Comparison of ENCODE assay signal across 8 cellular contexts in the genomic region with DNA sequence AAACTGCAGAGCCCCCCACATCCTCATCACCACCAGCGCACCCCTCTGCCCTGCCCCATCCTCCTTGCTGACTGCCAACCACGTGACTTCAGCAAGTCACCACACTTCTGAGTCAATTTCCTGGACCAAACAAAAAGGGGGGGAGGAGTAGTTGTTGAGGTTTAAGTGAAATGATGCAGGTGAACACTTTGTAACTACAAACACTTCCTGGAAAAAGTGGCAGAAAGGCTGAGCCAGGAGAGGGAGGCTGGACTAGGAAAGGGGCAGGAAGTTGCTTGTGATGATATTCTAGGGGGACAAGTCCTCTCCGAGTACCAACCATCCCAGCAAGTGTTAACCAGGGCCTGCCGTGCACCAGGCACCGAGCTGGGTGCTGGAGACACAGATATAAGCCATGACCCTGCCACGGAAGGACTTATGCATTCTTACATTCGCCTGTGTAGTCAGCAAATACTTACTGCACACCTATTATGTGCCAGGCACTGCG.
DNase-seq lines count a peak whose midpoint lies in the region; ATAC-seq and TF ChIP-seq lines count a peak whose summit lies in the region.

No MANE protein-coding gene starts in this region.

- H3K4me1 ChIP-seq in esophagus squamous epithelium (peaks cover 0 to 30% (median 12%) of the 10 kb centered on the region in 3 donors), A673 (ENCODE audit: insufficient read depth, low read length, poor library complexity, severe bottlenecking) (peaks cover 6% of the 10 kb centered on the region)

- peak; percentile 58 for ATAC-seq in GM19452 (IDR thresholded peaks at IDR 0.05; ENCODE audit: unreplicated experiment)

- CTCF ChIA-PET in A673 (lab: Charles Lee): no interaction called here

- H3K9me3 ChIP-seq in esophagus squamous epithelium (no peaks in the 10 kb centered on the region), A673 (ENCODE audit: low read depth, low read length, poor library complexity, severe bottlenecking) (no peaks in the 10 kb centered on the region)

- TF ChIP-seq POLR2A in esophagus squamous epithelium (IDR thresholded peaks at IDR 0.05) (peak in 1 of 4 donors; percentile 25), erythroblast (IDR thresholded peaks at IDR 0.05; ENCODE audit: low read length) (no peak)

- POLR2A ChIA-PET in A673 (lab: Charles Lee; ENCODE audit: low non-redundant PET): no interaction called here

- WGBS in esophagus squamous epithelium, 2 donors: 30 to 39% methylated on average over 8 of the region's 8 CpGs

- BruUV-seq in A673 (replicated peaks; lab: Mats Ljungman, UMichigan): no TSS peak

- intact Hi-C loops in esophagus squamous epithelium (cut with DNase I) (no loop called here), A673 (cut with micrococcal nuclease; ENCODE audit: unreplicated experiment) (no loop called here)

- no peak for TF ChIP-seq CTCF in esophagus squamous epithelium (IDR thresholded peaks at IDR 0.05)
- TF ChIP-seq CTCF in A673 (conservative IDR thresholded peaks at IDR 0.05; ENCODE audit: low read depth, low read length): no peak

- DNase-seq in NCI-H146 treated with DMSO at 0.1 percent for 48 hours (lab: John Stamatoyannopoulos, UW; ENCODE audit: unreplicated experiment): peak; percentile 21
- DNase-seq in activated CD8-positive, alpha-beta memory T cell treated with anti-CD3 and anti-CD28 coated beads, Interleukin-2, amount 50 U/mL, for 24 hours (ENCODE audit: extremely low read depth): peak; percentile 57
- DNase-seq in esophagus squamous epithelium (lab: John Stamatoyannopoulos, UW): no peak
- peak; percentile 55 for DNase-seq in stimulated activated CD4-positive, alpha-beta T cell treated with anti-CD3 and anti-CD28 coated beads, Interleukin-4, amount 100 ng/mL, for 1 hour
- DNase-seq in A673 (ENCODE audit: low spot score): no peak
- no peak for DNase-seq in NCI-H524 treated with DMSO at 0.1 percent for 48 hours (lab: John Stamatoyannopoulos, UW)
- DNase-seq in erythroblast (lab: John Stamatoyannopoulos, UW): no peak

- H3K4me3 ChIP-seq in esophagus squamous epithelium: peak overlapping the region in 1 of 4 donors; percentile 12
- no peak overlapping the region for H3K4me3 ChIP-seq in A673 (ENCODE audit: low read depth, low read length, poor library complexity, severe bottlenecking)

- no peaks in the 10 kb centered on the region for H3K36me3 ChIP-seq in esophagus squamous epithelium
- H3K36me3 ChIP-seq in A673 (ENCODE audit: insufficient read depth, low read length, poor library complexity, severe bottlenecking): no peaks in the 10 kb centered on the region

- H3K27ac ChIP-seq in esophagus squamous epithelium: peak overlapping the region; percentile 11 to 78 (median 43)
- H3K27ac ChIP-seq in A673 (ENCODE audit: low read depth, low read length, poor library complexity, severe bottlenecking): no peak overlapping the region

- H3K27me3 ChIP-seq in esophagus squamous epithelium (no peaks in the 10 kb centered on the region), A673 (replicated peaks; ENCODE audit: insufficient read depth, low read depth, low read length, poor library complexity) (no peaks in the 10 kb centered on the region)

Comparison
In these comparisons a context has a peak if more than half of its experiments do, and no peak if none do; other contexts are left out.
1. DNase-seq: peak in NCI-H146 treated with DMSO at 0.1 percent for 48 hours (single experiment), activated CD8-positive, alpha-beta memory T cell treated with anti-CD3 and anti-CD28 coated beads, Interleukin-2, amount 50 U/mL, for 24 hours (single experiment) and stimulated activated CD4-positive, alpha-beta T cell treated with anti-CD3 and anti-CD28 coated beads, Interleukin-4, amount 100 ng/mL, for 1 hour (single experiment); none in esophagus squamous epithelium (single experiment), A673 (single experiment), NCI-H524 treated with DMSO at 0.1 percent for 48 hours (single experiment) and erythroblast (0 of 2).